Comparison of ENCODE assay signal across 22 cellular contexts in genomic region chr7:55060085-55060484, GRCh38. TPM values are rescaled to one million over a fixed set of nuclear protein-coding genes. Genes with fewer than 3 reads are reported as not detected.
"Had no signal": no experiment of that assay in that cellular context is flagged by ENCODE, and none has a peak within 500 bp of the region (broad histone marks: within the 10 kb centered on the region; RNA-seq: fewer than 3 reads in every experiment).

No MANE protein-coding gene starts in this region.

- H3K36me3 ChIP-seq: cardiac muscle cell, left lung, pancreas, tibial nerve had no signal

- H3K4me3 ChIP-seq: cardiac muscle cell, left lung, lung, pancreas, skin epidermis, tibial nerve had no signal

- H3K27ac ChIP-seq: cardiac muscle cell, pancreas had no signal

- DNase-seq: activated B cell treated with CpG ODN at 0.5 μM for 24 hours; activated CD4-positive, alpha-beta T cell treated with anti-CD3 and anti-CD28 coated beads for 4 hours; activated CD4-positive, alpha-beta T cell treated with anti-CD3 and anti-CD28 coated beads, Interleukin-2, amount 50 U/mL, for 48 hours; activated CD8-positive, alpha-beta memory T cell treated with anti-CD3 and anti-CD28 coated beads, Interleukin-2, amount 50 U/mL, for 48 hours; activated naive CD4-positive, alpha-beta T cell treated with anti-CD3 and anti-CD28 coated beads, Interleukin-2, amount 10 ng/mL, durations not matched to agents 7 days and 5 days; activated T-cell treated with anti-CD3 and anti-CD28 coated beads, Interleukin-2, amount 50 U/mL, for 4 hours; amygdala; foreskin melanocyte; hippocampal formation; kidney glomerular epithelial cell; left lung; natural killer cell; pancreas; right cardiac atrium; stimulated activated CD4-positive, alpha-beta T cell treated with anti-CD3 and anti-CD28 coated beads, Interleukin-1b, Interleukin-23, amount 100 ng/mL, for 48 hours; stimulated activated naive CD8-positive, alpha-beta T cell treated with anti-CD3 and anti-CD28 coated beads, Interleukin-15, amount 100 ng/mL, for 72 hours; T1000 had no signal

- ATAC-seq: activated T-cell treated with anti-CD3 and anti-CD28 coated beads, Interleukin-2, amount 50 U/mL, for 4 hours; natural killer cell; pancreas; stimulated activated naive CD8-positive, alpha-beta T cell treated with anti-CD3 and anti-CD28 coated beads, Interleukin-15, amount 100 ng/mL, for 72 hours had no signal

- H3K9me3 ChIP-seq: left lung, pancreas, tibial nerve had no signal

- H3K27me3 ChIP-seq: cardiac muscle cell, left lung, pancreas, tibial nerve had no signal

RNA-seq across cellular contexts. Expression of gene EGFR, which starts 41.3 kb away (rescaled TPM):
- total RNA-seq: activated B cell treated with CpG ODN at 0.5 μM for 24 hours; activated CD8-positive, alpha-beta memory T cell treated with anti-CD3 and anti-CD28 coated beads for 36 hours; natural killer cell had no signal
